Comparison of ENCODE assay signal across 11 cellular contexts in genomic region chr7:99098824-99099498, GRCh38. TPM values are rescaled to one million over a fixed set of nuclear protein-coding genes. Genes with fewer than 3 reads are reported as not detected.
A peak's percentile ranks its signal among the peaks of the same experiment; 100 is the strongest.
DNase-seq lines count a peak whose midpoint lies in the region; ATAC-seq and TF ChIP-seq lines count a peak whose summit lies in the region.
"Had no signal": no experiment of that assay in that cellular context is flagged by ENCODE, and none has a peak within 500 bp of the region (broad histone marks: within the 10 kb centered on the region; RNA-seq: fewer than 3 reads in every experiment).

No MANE protein-coding gene starts in this region.

- no peaks in the 10 kb centered on the region for H3K27me3 Mint-ChIP-seq in HFFc6 (ENCODE audit: insufficient read depth)
- no peaks in the 10 kb centered on the region for H3K27me3 Mint-ChIP-seq in chondrocyte (ENCODE audit: low read depth)
- H3K27me3 Mint-ChIP-seq in activated CD8-positive, alpha-beta T cell treated with anti-CD3 and anti-CD28 coated beads for 36 hours = no peaks in the 10 kb centered on the region

- peaks cover 0 to 99% (median 66%) of the 10 kb centered on the region in 4 donors for H3K4me1 ChIP-seq in tibial artery

- POLR2A ChIA-PET in activated CD8-positive, alpha-beta T cell treated with anti-CD3 and anti-CD28 coated beads for 36 hours (lab: Charles Lee) = no interaction called here

- no peak for ATAC-seq in activated CD8-positive, alpha-beta T cell treated with anti-CD3 and anti-CD28 coated beads for 36 hours

- DNase-seq in HFFc6 (peak; percentile 39), chondrocyte (ENCODE audit: low spot score) (no peak), islet precursor cell (peak; percentile 56), tibial artery (no peak), pons (ENCODE audit: low spot score) (no peak), posterior vena cava (ENCODE audit: low spot score) (no peak)
- DNase-seq in activated naive CD4-positive, alpha-beta T cell treated with Interleukin-2 at 50 U/mL for 16 hours = no peak
- no peak for DNase-seq in activated CD8-positive, alpha-beta T cell treated with anti-CD3 and anti-CD28 coated beads for 36 hours
- DNase-seq: SHP77 treated with DMSO at 0.1 percent for 48 hours; stimulated activated CD4-positive, alpha-beta T cell treated with anti-CD3 and anti-CD28 coated beads, Interleukin-4, amount 100 ng/mL, for 1 hour had no signal

- H3K27me3 ChIP-seq in tibial artery = no peaks in the 10 kb centered on the region

- no peaks in the 10 kb centered on the region for H3K9me3 ChIP-seq in tibial artery

- H3K4me3 Mint-ChIP-seq in HFFc6 (peak overlapping the region; percentile 10), chondrocyte (ENCODE audit: unreplicated experiment) (peak overlapping the region; percentile 29)
- H3K4me3 Mint-ChIP-seq in activated CD8-positive, alpha-beta T cell treated with anti-CD3 and anti-CD28 coated beads for 36 hours = no peak overlapping the region

- H3K27ac Mint-ChIP-seq in HFFc6 (peak overlapping the region; percentile 4; the same call in 1 of the 2 replicates), chondrocyte (ENCODE audit: unreplicated experiment) (peak overlapping the region; percentile 91)
- H3K27ac Mint-ChIP-seq in activated CD8-positive, alpha-beta T cell treated with anti-CD3 and anti-CD28 coated beads for 36 hours = no peak overlapping the region

- no peaks in the 10 kb centered on the region for H3K36me3 ChIP-seq in tibial artery

- H3K36me3 Mint-ChIP-seq in HFFc6 (ENCODE audit: low read depth) (peaks cover 30% of the 10 kb centered on the region), chondrocyte (ENCODE audit: low read depth) (peaks cover 1% of the 10 kb centered on the region)
- H3K36me3 Mint-ChIP-seq in activated CD8-positive, alpha-beta T cell treated with anti-CD3 and anti-CD28 coated beads for 36 hours (ENCODE audit: low read depth) = peaks cover 28% of the 10 kb centered on the region

- H3K9me3 Mint-ChIP-seq in HFFc6 (no peaks in the 10 kb centered on the region), chondrocyte (ENCODE audit: low read depth) (peaks cover 17% of the 10 kb centered on the region)
- peaks cover 16% of the 10 kb centered on the region for H3K9me3 Mint-ChIP-seq in activated CD8-positive, alpha-beta T cell treated with anti-CD3 and anti-CD28 coated beads for 36 hours

- peak overlapping the region in 1 of 2 donors; percentile 7 for H3K4me3 ChIP-seq in tibial artery

- TF ChIP-seq CTCF in HFFc6 (IDR thresholded peaks at IDR 0.05) (no peak), chondrocyte (IDR thresholded peaks at IDR 0.05) (peak; percentile 8), tibial artery (IDR thresholded peaks at IDR 0.05) (peak in 1 of 2 experiments; percentile 20)
- TF ChIP-seq CTCF in activated CD8-positive, alpha-beta T cell treated with anti-CD3 and anti-CD28 coated beads for 36 hours (IDR thresholded peaks at IDR 0.05) = no peak

- intact Hi-C loops in tibial artery (cut with DNase I; ENCODE audit: low total_unique reads) = no loop called here
- intact Hi-C loops in posterior vena cava (cut with DNase I) = no loop called here
- intact Hi-C loops in activated CD8-positive, alpha-beta T cell treated with anti-CD3 and anti-CD28 coated beads for 36 hours (cut with micrococcal nuclease) = no loop called here

- H3K27ac ChIP-seq in tibial artery = peak overlapping the region; percentile 84 to 93
- H3K27ac ChIP-seq: KMS-11 had no signal

- CTCF ChIA-PET in activated CD8-positive, alpha-beta T cell treated with anti-CD3 and anti-CD28 coated beads for 36 hours (lab: Charles Lee) = interaction anchor here (0.6 kb wide), 1 partner anchor 11 kb away, joined by 3 read pairs; no protein-coding TSS in a partner anchor

- H3K4me1 Mint-ChIP-seq in HFFc6 (ENCODE audit: low read depth) (peaks cover 76% of the 10 kb centered on the region), chondrocyte (ENCODE audit: low read depth) (peaks cover 92% of the 10 kb centered on the region)
- H3K4me1 Mint-ChIP-seq in activated CD8-positive, alpha-beta T cell treated with anti-CD3 and anti-CD28 coated beads for 36 hours (ENCODE audit: low read depth) = peaks cover 41% of the 10 kb centered on the region

RNA-seq across cellular contexts. Expression of gene SMURF1, which starts 44.9 kb away (rescaled TPM):
- total RNA-seq in HFFc6 (2021; fragmentation: NEBNext Ultra II Directional; extraction: Animal tissue kit (Norgen Biotek cat#: 25700)) = 10 to 100 TPM; 17.8 to 23.4 (median 21.3) TPM
- 28.2 to 32.2 TPM (median 30.2 TPM) in 3 replicates for total RNA-seq in chondrocyte
- total RNA-seq in posterior vena cava = 10 to 100 TPM; 25.0 to 27.2 TPM
- 1 to 10 TPM; 8.3 to 9.4 TPM for total RNA-seq in activated CD8-positive, alpha-beta T cell treated with anti-CD3 and anti-CD28 coated beads for 36 hours

Comparison
In these comparisons a context has a peak if more than half of its experiments do, and no peak if none do; other contexts are left out.
1. DNase-seq: peak in HFFc6 (single experiment) and islet precursor cell (single experiment); none in chondrocyte (single experiment), tibial artery (0 of 2), activated naive CD4-positive, alpha-beta T cell treated with Interleukin-2 at 50 U/mL for 16 hours (single experiment), pons (single experiment), posterior vena cava (single experiment) and activated CD8-positive, alpha-beta T cell treated with anti-CD3 and anti-CD28 coated beads for 36 hours (single experiment).